Comparison of ENCODE assay signal across 16 cellular contexts in the genomic region with DNA sequence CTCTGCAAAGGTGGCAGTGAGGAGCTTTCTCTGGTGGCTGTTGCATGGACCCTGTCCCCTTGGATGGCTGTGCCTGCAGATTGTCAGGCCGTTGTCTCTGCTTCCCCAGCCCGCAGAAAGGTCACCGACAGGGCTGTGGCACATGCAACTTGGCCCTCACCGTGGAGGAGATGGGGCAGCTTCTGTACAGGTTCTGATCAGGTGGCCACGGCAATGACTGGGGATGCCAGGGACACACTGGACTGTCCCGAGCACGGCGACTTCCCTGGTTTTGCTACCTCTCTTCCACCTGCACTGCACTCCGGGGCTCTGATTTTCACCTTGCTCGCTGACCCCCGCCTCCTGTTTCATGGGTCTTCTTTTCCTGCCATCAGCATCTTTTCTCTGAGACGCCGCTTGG. TPM values are rescaled to one million over a fixed set of nuclear protein-coding genes. Genes with fewer than 3 reads are reported as not detected.
A peak's percentile ranks its signal among the peaks of the same experiment; 100 is the strongest.
DNase-seq lines count a peak whose midpoint lies in the region; ATAC-seq and TF ChIP-seq lines count a peak whose summit lies in the region.
"Had no signal": no experiment of that assay in that cellular context is flagged by ENCODE, and none has a peak within 500 bp of the region (broad histone marks: within the 10 kb centered on the region; RNA-seq: fewer than 3 reads in every experiment).

No MANE protein-coding gene starts in this region.

- H3K9me3 Mint-ChIP-seq in nephron progenitor cell = no peaks in the 10 kb centered on the region
- H3K9me3 Mint-ChIP-seq: CD8-positive, alpha-beta memory T cell had no signal

- no peak overlapping the region for H3K4me3 Mint-ChIP-seq in T-helper 17 cell
- H3K4me3 Mint-ChIP-seq in nephron progenitor cell = no peak overlapping the region
- H3K4me3 Mint-ChIP-seq: B cell; CD8-positive, alpha-beta memory T cell had no signal

- no peaks in the 10 kb centered on the region for H3K27me3 Mint-ChIP-seq in T-helper 17 cell
- H3K27me3 Mint-ChIP-seq in nephron progenitor cell (ENCODE audit: low read depth, poor library complexity) = peaks cover 3% of the 10 kb centered on the region
- H3K27me3 Mint-ChIP-seq: CD8-positive, alpha-beta memory T cell had no signal

- peaks cover 0 to 22% (median 0%) of the 10 kb centered on the region in 7 donors for H3K27me3 ChIP-seq in spleen (replicated peaks in 1 of 7)

- H3K9me3 ChIP-seq in T-helper 17 cell (ENCODE audit: control insufficient read depth, low read length, poor library complexity, severe bottlenecking) = no peaks in the 10 kb centered on the region
- H3K9me3 ChIP-seq in spleen = no peaks in the 10 kb centered on the region
- H3K9me3 ChIP-seq: Caco-2, HAP-1 had no signal

- H3K36me3 ChIP-seq in spleen = peaks cover 0 to 46% (median 0%) of the 10 kb centered on the region in 6 donors
- H3K36me3 ChIP-seq: HAP-1 had no signal

- peaks cover 0 to 38% (median 18%) of the 10 kb centered on the region in 6 donors for H3K4me1 ChIP-seq in spleen
- H3K4me1 ChIP-seq: Caco-2, HAP-1 had no signal

- intact Hi-C loops in spleen (cut with DNase I; ENCODE audit: low total_unique reads) = no loop called here

- H3K27ac ChIP-seq in spleen = no peak overlapping the region

- peaks cover 14% of the 10 kb centered on the region for H3K36me3 Mint-ChIP-seq in T-helper 17 cell (ENCODE audit: low read depth)
- H3K36me3 Mint-ChIP-seq in nephron progenitor cell (ENCODE audit: low read depth) = peaks cover 37% of the 10 kb centered on the region

- 94 to 98% (median 95%) methylated on average over 13 of the region's 13 CpGs for WGBS in spleen, 5 donors

- H3K4me1 Mint-ChIP-seq in T-helper 17 cell (peaks cover 5% of the 10 kb centered on the region), nephron progenitor cell (peaks cover 59% of the 10 kb centered on the region)
- H3K4me1 Mint-ChIP-seq: CD8-positive, alpha-beta memory T cell had no signal

- H3K4me3 ChIP-seq in spleen = no peak overlapping the region
- H3K4me3 ChIP-seq: HAP-1 had no signal

- no peak for TF ChIP-seq POLR2A in spleen (IDR thresholded peaks at IDR 0.05)

- DNase-seq in activated effector memory CD4-positive, alpha-beta T cell treated with anti-CD3 and anti-CD28 coated beads, Interleukin-2, amount 50 U/mL, for 16 hours = peak; percentile 52
- no peak for DNase-seq in activated effector memory CD4-positive, alpha-beta T cell treated with Interleukin-2 at 50 U/mL for 16 hours
- DNase-seq in T-helper 17 cell (no peak), nephron progenitor cell (no peak), spleen (peak; percentile 74), NCI-H2107 (lab: John Stamatoyannopoulos, UW) (no peak), DMS53 (lab: John Stamatoyannopoulos, UW) (no peak), DMS79 treated with DMSO at 0.1 percent for 48 hours (lab: John Stamatoyannopoulos, UW) (no peak)
- DNase-seq: 8988T; Caco-2; CD8-positive, alpha-beta memory T cell; EL had no signal

- H3K27ac Mint-ChIP-seq in T-helper 17 cell (peak overlapping the region; percentile 41), nephron progenitor cell (peak overlapping the region; percentile 63)
- H3K27ac Mint-ChIP-seq: B cell; CD14-positive monocyte; CD8-positive, alpha-beta memory T cell had no signal

- TF ChIP-seq CTCF in nephron progenitor cell (IDR thresholded peaks at IDR 0.05) (no peak), spleen (IDR thresholded peaks at IDR 0.05 in 8 of 11, conservative IDR thresholded peaks at IDR 0.05 in 3 of 11) (no peak)

- ATAC-seq in T-helper 17 cell = no peak
- ATAC-seq: HepG2 had no signal

RNA-seq across cellular contexts. Expression of a gene that starts 43.5 kb away (rescaled TPM):
- total RNA-seq in T-helper 17 cell (10 to 100 TPM; 50.4 to 55.5 TPM), spleen (10 to 100 TPM; 63.9 to 97.2 (median 77.8) TPM)
- polyA plus RNA-seq in spleen = 10 to 100 TPM; 40.4 to 58.5 (median 46.8) TPM

Comparison
In these comparisons a context has a peak if more than half of its experiments do, and no peak if none do; other contexts are left out.
1. DNase-seq: peak in activated effector memory CD4-positive, alpha-beta T cell treated with anti-CD3 and anti-CD28 coated beads, Interleukin-2, amount 50 U/mL, for 16 hours (single experiment) and spleen (single experiment); none in activated effector memory CD4-positive, alpha-beta T cell treated with Interleukin-2 at 50 U/mL for 16 hours (single experiment), T-helper 17 cell (0 of 3), nephron progenitor cell (single experiment), NCI-H2107 (single experiment), DMS53 (single experiment) and DMS79 treated with DMSO at 0.1 percent for 48 hours (single experiment).